1 cellular context compared by ENCODE assay signal in genomic region chr13:49791214-49791752, GRCh38.
TF ChIP-seq lines count a peak whose summit lies in the region.

No MANE protein-coding gene starts in this region.

TF ChIP-seq in HepG2, 621 proteins besides CTCF, POLR2A, EP300 and RAD21 (continued from another document and continues in another):
- TF ChIP-seq ZNF253 (CRISPR knock-in tag; IDR thresholded peaks at IDR 0.05; ENCODE audit: borderline replicate concordance) (no peak), NR2F6 (IDR thresholded peaks at IDR 0.05) (peak; percentile 74), NR2F6 (CRISPR knock-in tag; IDR thresholded peaks at IDR 0.05) (peak; percentile 79; the same call in 1 of the 2 replicates), TEAD2 (CRISPR knock-in tag; IDR thresholded peaks at IDR 0.05) (no peak), SRY (CRISPR knock-in tag; IDR thresholded peaks at IDR 0.05) (no peak), ZNF879 (CRISPR knock-in tag; IDR thresholded peaks at IDR 0.05) (no peak), GMEB2 (CRISPR knock-in tag; IDR thresholded peaks at IDR 0.05; ENCODE audit: low read depth) (no peak), HIC2 (CRISPR knock-in tag; IDR thresholded peaks at IDR 0.05; ENCODE audit: low read depth) (no peak), ZBTB7A (CRISPR knock-in tag; IDR thresholded peaks at IDR 0.05) (no peak), ZNF674 (CRISPR knock-in tag; IDR thresholded peaks at IDR 0.05; ENCODE audit: low read depth) (no peak), ADNP (CRISPR knock-in tag; IDR thresholded peaks at IDR 0.05) (no peak), SOX13 (IDR thresholded peaks at IDR 0.05) (no peak), SOX13 (CRISPR knock-in tag; conservative IDR thresholded peaks at IDR 0.05 in 1 of 2, IDR thresholded peaks at IDR 0.05 in 1 of 2) (peak in 1 of 2 experiments; percentile 53; a peak in 1 of 4 replicates), MBNL3 (CRISPR knock-in tag; conservative IDR thresholded peaks at IDR 0.05) (no peak), ZNF414 (CRISPR knock-in tag; IDR thresholded peaks at IDR 0.05) (no peak), ZNF766 (CRISPR knock-in tag; IDR thresholded peaks at IDR 0.05; ENCODE audit: borderline replicate concordance) (no peak), ZMAT3 (CRISPR knock-in tag; conservative IDR thresholded peaks at IDR 0.05) (no peak), MYNN (CRISPR knock-in tag; IDR thresholded peaks at IDR 0.05; ENCODE audit: low read depth) (no peak), ZNF180 (CRISPR knock-in tag; IDR thresholded peaks at IDR 0.05; ENCODE audit: borderline replicate concordance, low read depth) (no peak), TBP (CRISPR knock-in tag; IDR thresholded peaks at IDR 0.05) (no peak), ZNF3 (CRISPR knock-in tag; IDR thresholded peaks at IDR 0.05) (no peak), SSRP1 (CRISPR knock-in tag; IDR thresholded peaks at IDR 0.05) (no peak), ZNF205 (CRISPR knock-in tag; IDR thresholded peaks at IDR 0.05) (0 out of 2 replicates have a peak, but pooled peaks have one; percentile 54), SIX4 (CRISPR knock-in tag; IDR thresholded peaks at IDR 0.05) (no peak), PCBP1 (IDR thresholded peaks at IDR 0.05; ENCODE audit: borderline replicate concordance, low read depth, low read length) (no peak), EED (CRISPR knock-in tag; IDR thresholded peaks at IDR 0.05) (no peak), ZBTB1 (CRISPR knock-in tag; IDR thresholded peaks at IDR 0.05; ENCODE audit: borderline replicate concordance) (no peak), ARID4A (CRISPR knock-in tag; IDR thresholded peaks at IDR 0.05; ENCODE audit: borderline replicate concordance) (0 out of 2 replicates have a peak, but pooled peaks have one; percentile 33), TGIF2 (CRISPR knock-in tag; IDR thresholded peaks at IDR 0.05) (no peak), TMF1 (CRISPR knock-in tag; IDR thresholded peaks at IDR 0.05; ENCODE audit: low read depth) (no peak), ZNF800 (CRISPR knock-in tag; IDR thresholded peaks at IDR 0.05) (no peak), ZNF335 (CRISPR knock-in tag; IDR thresholded peaks at IDR 0.05) (no peak), ZNF143 (CRISPR knock-in tag; IDR thresholded peaks at IDR 0.05) (no peak), ZSCAN30 (CRISPR knock-in tag; IDR thresholded peaks at IDR 0.05) (no peak), SMARCC2 (IDR thresholded peaks at IDR 0.05) (no peak), ZNF710 (CRISPR knock-in tag; IDR thresholded peaks at IDR 0.05; ENCODE audit: borderline replicate concordance) (no peak), MLX (CRISPR knock-in tag; IDR thresholded peaks at IDR 0.05) (no peak), TBL1XR1 (IDR thresholded peaks at IDR 0.05; ENCODE audit: borderline replicate concordance, low read length, partially characterized antibody) (no peak)
- TF ChIP-seq, protein P1, sequence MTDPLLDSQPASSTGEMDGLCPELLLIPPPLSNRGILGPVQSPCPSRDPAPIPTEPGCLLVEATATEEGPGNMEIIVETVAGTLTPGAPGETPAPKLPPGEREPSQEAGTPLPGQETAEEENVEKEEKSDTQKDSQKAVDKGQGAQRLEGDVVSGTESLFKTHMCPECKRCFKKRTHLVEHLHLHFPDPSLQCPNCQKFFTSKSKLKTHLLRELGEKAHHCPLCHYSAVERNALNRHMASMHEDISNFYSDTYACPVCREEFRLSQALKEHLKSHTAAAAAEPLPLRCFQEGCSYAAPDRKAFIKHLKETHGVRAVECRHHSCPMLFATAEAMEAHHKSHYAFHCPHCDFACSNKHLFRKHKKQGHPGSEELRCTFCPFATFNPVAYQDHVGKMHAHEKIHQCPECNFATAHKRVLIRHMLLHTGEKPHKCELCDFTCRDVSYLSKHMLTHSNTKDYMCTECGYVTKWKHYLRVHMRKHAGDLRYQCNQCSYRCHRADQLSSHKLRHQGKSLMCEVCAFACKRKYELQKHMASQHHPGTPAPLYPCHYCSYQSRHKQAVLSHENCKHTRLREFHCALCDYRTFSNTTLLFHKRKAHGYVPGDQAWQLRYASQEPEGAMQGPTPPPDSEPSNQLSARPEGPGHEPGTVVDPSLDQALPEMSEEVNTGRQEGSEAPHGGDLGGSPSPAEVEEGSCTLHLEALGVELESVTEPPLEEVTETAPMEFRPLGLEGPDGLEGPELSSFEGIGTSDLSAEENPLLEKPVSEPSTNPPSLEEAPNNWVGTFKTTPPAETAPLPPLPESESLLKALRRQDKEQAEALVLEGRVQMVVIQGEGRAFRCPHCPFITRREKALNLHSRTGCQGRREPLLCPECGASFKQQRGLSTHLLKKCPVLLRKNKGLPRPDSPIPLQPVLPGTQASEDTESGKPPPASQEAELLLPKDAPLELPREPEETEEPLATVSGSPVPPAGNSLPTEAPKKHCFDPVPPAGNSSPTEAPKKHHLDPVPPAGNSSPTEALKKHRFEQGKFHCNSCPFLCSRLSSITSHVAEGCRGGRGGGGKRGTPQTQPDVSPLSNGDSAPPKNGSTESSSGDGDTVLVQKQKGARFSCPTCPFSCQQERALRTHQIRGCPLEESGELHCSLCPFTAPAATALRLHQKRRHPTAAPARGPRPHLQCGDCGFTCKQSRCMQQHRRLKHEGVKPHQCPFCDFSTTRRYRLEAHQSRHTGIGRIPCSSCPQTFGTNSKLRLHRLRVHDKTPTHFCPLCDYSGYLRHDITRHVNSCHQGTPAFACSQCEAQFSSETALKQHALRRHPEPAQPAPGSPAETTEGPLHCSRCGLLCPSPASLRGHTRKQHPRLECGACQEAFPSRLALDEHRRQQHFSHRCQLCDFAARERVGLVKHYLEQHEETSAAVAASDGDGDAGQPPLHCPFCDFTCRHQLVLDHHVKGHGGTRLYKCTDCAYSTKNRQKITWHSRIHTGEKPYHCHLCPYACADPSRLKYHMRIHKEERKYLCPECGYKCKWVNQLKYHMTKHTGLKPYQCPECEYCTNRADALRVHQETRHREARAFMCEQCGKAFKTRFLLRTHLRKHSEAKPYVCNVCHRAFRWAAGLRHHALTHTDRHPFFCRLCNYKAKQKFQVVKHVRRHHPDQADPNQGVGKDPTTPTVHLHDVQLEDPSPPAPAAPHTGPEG (CRISPR knock-in tag; IDR thresholded peaks at IDR 0.05) = no peak
- TF ChIP-seq, protein P2, sequence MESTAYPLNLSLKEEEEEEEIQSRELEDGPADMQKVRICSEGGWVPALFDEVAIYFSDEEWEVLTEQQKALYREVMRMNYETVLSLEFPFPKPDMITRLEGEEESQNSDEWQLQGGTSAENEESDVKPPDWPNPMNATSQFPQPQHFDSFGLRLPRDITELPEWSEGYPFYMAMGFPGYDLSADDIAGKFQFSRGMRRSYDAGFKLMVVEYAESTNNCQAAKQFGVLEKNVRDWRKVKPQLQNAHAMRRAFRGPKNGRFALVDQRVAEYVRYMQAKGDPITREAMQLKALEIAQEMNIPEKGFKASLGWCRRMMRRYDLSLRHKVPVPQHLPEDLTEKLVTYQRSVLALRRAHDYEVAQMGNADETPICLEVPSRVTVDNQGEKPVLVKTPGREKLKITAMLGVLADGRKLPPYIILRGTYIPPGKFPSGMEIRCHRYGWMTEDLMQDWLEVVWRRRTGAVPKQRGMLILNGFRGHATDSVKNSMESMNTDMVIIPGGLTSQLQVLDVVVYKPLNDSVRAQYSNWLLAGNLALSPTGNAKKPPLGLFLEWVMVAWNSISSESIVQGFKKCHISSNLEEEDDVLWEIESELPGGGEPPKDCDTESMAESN (CRISPR knock-in tag; conservative IDR thresholded peaks at IDR 0.05) = no peak
